In genomic region chr11:111283945-111284481, GRCh38 we compare ENCODE assay signal across 11 cellular contexts. TPM values are rescaled to one million over a fixed set of nuclear protein-coding genes. Genes with fewer than 3 reads are reported as not detected.
A peak's percentile ranks its signal among the peaks of the same experiment; 100 is the strongest.
DNase-seq lines count a peak whose midpoint lies in the region; ATAC-seq and TF ChIP-seq lines count a peak whose summit lies in the region.
"Had no signal": no experiment of that assay in that cellular context is flagged by ENCODE, and none has a peak within 500 bp of the region (broad histone marks: within the 10 kb centered on the region; RNA-seq: fewer than 3 reads in every experiment).

No MANE protein-coding gene starts in this region.

- TF ChIP-seq CTCF in activated B cell treated with CpG ODN at 0.5 μM for 24 hours (IDR thresholded peaks at IDR 0.05) (no peak), spleen (IDR thresholded peaks at IDR 0.05 in 8 of 11, conservative IDR thresholded peaks at IDR 0.05 in 3 of 11) (no peak), glutamatergic neuron (IDR thresholded peaks at IDR 0.05; ENCODE audit: partially characterized antibody, unreplicated experiment) (no peak), dorsolateral prefrontal cortex (IDR thresholded peaks at IDR 0.05 in 54 of 56, conservative IDR thresholded peaks at IDR 0.05 in 2 of 56; ENCODE audit: low read depth in 1 of 56, partially characterized antibody in 56 of 56) (no peak)

- H3K27ac ChIP-seq in spleen = no peak overlapping the region
- H3K27ac ChIP-seq in dorsolateral prefrontal cortex = peak overlapping the region in 1 of 59 donors; percentile 10
- H3K27ac ChIP-seq: prostate gland had no signal

- no peaks in the 10 kb centered on the region for H3K9me3 ChIP-seq in spleen
- no peaks in the 10 kb centered on the region for H3K9me3 ChIP-seq in MG63
- H3K9me3 ChIP-seq: prostate gland had no signal

- POLR2A ChIA-PET in activated B cell treated with CpG ODN at 0.5 μM for 24 hours (lab: Charles Lee) = interaction anchor here (0.7 to 2.1 kb wide), 5 partner anchors 93 to 145 kb away, joined by 3 to 12 read pairs (median 4); partner anchors contain the start of gene POU2AF1

- DNase-seq in H7 = peak; percentile 43
- DNase-seq in activated B cell treated with CpG ODN at 0.5 μM for 24 hours = no peak
- peak; percentile 50 for DNase-seq in islet precursor cell
- DNase-seq in spleen = peak; percentile 81
- DNase-seq in MG63 = no peak
- no peak for DNase-seq in glutamatergic neuron
- no peak for DNase-seq in dorsolateral prefrontal cortex
- no peak for DNase-seq in NK-92 (lab: John Stamatoyannopoulos, UW; ENCODE audit: unreplicated experiment)

- CTCF ChIA-PET in activated B cell treated with CpG ODN at 0.5 μM for 24 hours (lab: Charles Lee) = interaction anchor here (0.6 to 12.1 kb wide), 13 partner anchors 9 to 849 kb away, joined by 3 to 231 read pairs (median 5); partner anchors contain the start of gene POU2AF1

- H3K4me3 ChIP-seq in H7 (ENCODE audit: insufficient read depth, low read depth, low read length) (no peak overlapping the region), spleen (no peak overlapping the region), MG63 (no peak overlapping the region), dorsolateral prefrontal cortex (no peak overlapping the region)
- H3K4me3 ChIP-seq: prostate gland had no signal

- H3K27me3 Mint-ChIP-seq in activated B cell treated with CpG ODN at 0.5 μM for 24 hours (no peaks in the 10 kb centered on the region), glutamatergic neuron (ENCODE audit: unreplicated experiment) (no peaks in the 10 kb centered on the region)
- H3K27me3 Mint-ChIP-seq: T-cell had no signal

- intact Hi-C loops in activated B cell treated with CpG ODN at 0.5 μM for 24 hours (cut with micrococcal nuclease) (loop anchor here (1.0 to 5.0 kb wide), 10 partner anchors 63 to 836 kb away; no protein-coding TSS in a partner anchor), spleen (cut with DNase I; ENCODE audit: low total_unique reads) (loop anchor here (5.0 kb wide), 2 partner anchors 143 to 163 kb away; no protein-coding TSS in a partner anchor), dorsolateral prefrontal cortex (cut with DNase I) (loop anchor here (1.0 to 5.0 kb wide), 4 partner anchors 138 to 163 kb away; no protein-coding TSS in a partner anchor)

- no peaks in the 10 kb centered on the region for H3K9me3 Mint-ChIP-seq in activated B cell treated with CpG ODN at 0.5 μM for 24 hours
- no peaks in the 10 kb centered on the region for H3K9me3 Mint-ChIP-seq in glutamatergic neuron (ENCODE audit: unreplicated experiment)
- H3K9me3 Mint-ChIP-seq: T-cell had no signal

- no peak for TF ChIP-seq POLR2A in spleen (IDR thresholded peaks at IDR 0.05)

- peaks cover 0 to 16% (median 8%) of the 10 kb centered on the region in 6 donors for H3K4me1 ChIP-seq in spleen
- H3K4me1 ChIP-seq: prostate gland had no signal

- no peaks in the 10 kb centered on the region for H3K27me3 ChIP-seq in H7 (ENCODE audit: control insufficient read depth, insufficient read depth, low read length)
- H3K27me3 ChIP-seq in spleen (replicated peaks in 1 of 7) = no peaks in the 10 kb centered on the region
- peaks cover 4% of the 10 kb centered on the region; the same call in 1 of the 2 replicates for H3K27me3 ChIP-seq in MG63
- H3K27me3 ChIP-seq in dorsolateral prefrontal cortex = no peaks in the 10 kb centered on the region

- no peaks in the 10 kb centered on the region for H3K36me3 Mint-ChIP-seq in activated B cell treated with CpG ODN at 0.5 μM for 24 hours (ENCODE audit: low read depth)
- H3K36me3 Mint-ChIP-seq in glutamatergic neuron (ENCODE audit: unreplicated experiment) = no peaks in the 10 kb centered on the region
- H3K36me3 Mint-ChIP-seq: T-cell had no signal

- peak; percentile 67 for ATAC-seq in activated B cell treated with CpG ODN at 0.5 μM for 24 hours (ENCODE audit: low read depth)

- H3K4me1 Mint-ChIP-seq in activated B cell treated with CpG ODN at 0.5 μM for 24 hours (peaks cover 13% of the 10 kb centered on the region), glutamatergic neuron (ENCODE audit: low read depth, unreplicated experiment) (no peaks in the 10 kb centered on the region)

- peak overlapping the region; percentile 58 for H3K4me3 Mint-ChIP-seq in activated B cell treated with CpG ODN at 0.5 μM for 24 hours
- H3K4me3 Mint-ChIP-seq in glutamatergic neuron (ENCODE audit: unreplicated experiment) = no peak overlapping the region
- H3K4me3 Mint-ChIP-seq: T-cell had no signal

- 69 to 76% (median 73%) methylated on average over 33 of the region's 33 CpGs for WGBS in spleen, 5 donors

- no peaks in the 10 kb centered on the region for H3K36me3 ChIP-seq in H7 (replicated peaks; ENCODE audit: control insufficient read depth, insufficient read depth, low read length)
- no peaks in the 10 kb centered on the region for H3K36me3 ChIP-seq in spleen
- H3K36me3 ChIP-seq in MG63 = no peaks in the 10 kb centered on the region
- H3K36me3 ChIP-seq: prostate gland had no signal

- H3K27ac Mint-ChIP-seq in activated B cell treated with CpG ODN at 0.5 μM for 24 hours = no peak overlapping the region
- H3K27ac Mint-ChIP-seq in glutamatergic neuron (ENCODE audit: unreplicated experiment) = no peak overlapping the region
- H3K27ac Mint-ChIP-seq: T-cell had no signal

RNA-seq across cellular contexts. Expression of gene POU2AF3, which starts 14.3 kb away (rescaled TPM):
- 0.87 and 1.0 TPM in 2 replicates for total RNA-seq in H7 (2014; rRNA removed; shearing (Covaris generic))
- 0.82 and 1.1 TPM in 2 replicates for total RNA-seq in activated B cell treated with CpG ODN at 0.5 μM for 24 hours
- 1 to 10 TPM in 1 of 7 donors, under 1 TPM in 3, not detected in 3; 0.30 to 1.4 (median 0.48) TPM for total RNA-seq in spleen
- 1 to 10 TPM in 2 of 3 donors, under 1 TPM in 1; 0.54 to 2.0 (median 1.3) TPM for polyA plus RNA-seq in spleen
- total RNA-seq in MG63 (2014; rRNA removed; shearing (Covaris generic); ENCODE audit: low replicate concordance) = not detected in 2 replicates
- not detected for total RNA-seq in glutamatergic neuron (ENCODE audit: unreplicated experiment)
- 10 to 100 TPM in 2 of 120 experiments, 1 to 10 TPM in 118; 1.5 to 11.0 (median 5.0) TPM for total RNA-seq in dorsolateral prefrontal cortex
- total RNA-seq: T-cell had no signal

RNA-seq across cellular contexts. Expression of gene POU2AF2, which starts 38.5 kb away (rescaled TPM):
- not detected in 2 replicates for total RNA-seq in H7 (2014; rRNA removed; shearing (Covaris generic))
- not detected in 2 replicates for total RNA-seq in activated B cell treated with CpG ODN at 0.5 μM for 24 hours
- total RNA-seq in spleen = not detected
- not detected for polyA plus RNA-seq in spleen
- not detected in 2 replicates for total RNA-seq in MG63 (2014; rRNA removed; shearing (Covaris generic); ENCODE audit: low replicate concordance)
- not detected for total RNA-seq in glutamatergic neuron (ENCODE audit: unreplicated experiment)
- total RNA-seq in dorsolateral prefrontal cortex = not detected
- total RNA-seq: liver, T-cell had no signal
- polyA plus RNA-seq: liver had no signal

Comparison
In these comparisons a context has a peak if more than half of its experiments do, and no peak if none do; other contexts are left out.
1. DNase-seq: peak in H7 (single experiment), islet precursor cell (single experiment) and spleen (single experiment); none in activated B cell treated with CpG ODN at 0.5 μM for 24 hours (single experiment), MG63 (single experiment), glutamatergic neuron (single experiment), dorsolateral prefrontal cortex (0 of 10) and NK-92 (single experiment).